In genomic region chr6:56890683-56891429, GRCh38 we compare ENCODE assay signal across 1 cellular context.
TF ChIP-seq lines count a peak whose summit lies in the region.

No MANE protein-coding gene starts in this region.

TF ChIP-seq in GM12878, 131 proteins besides CTCF, POLR2A, EP300 and RAD21 (continued from another document and continues in another):
- TF ChIP-seq, protein P1, sequence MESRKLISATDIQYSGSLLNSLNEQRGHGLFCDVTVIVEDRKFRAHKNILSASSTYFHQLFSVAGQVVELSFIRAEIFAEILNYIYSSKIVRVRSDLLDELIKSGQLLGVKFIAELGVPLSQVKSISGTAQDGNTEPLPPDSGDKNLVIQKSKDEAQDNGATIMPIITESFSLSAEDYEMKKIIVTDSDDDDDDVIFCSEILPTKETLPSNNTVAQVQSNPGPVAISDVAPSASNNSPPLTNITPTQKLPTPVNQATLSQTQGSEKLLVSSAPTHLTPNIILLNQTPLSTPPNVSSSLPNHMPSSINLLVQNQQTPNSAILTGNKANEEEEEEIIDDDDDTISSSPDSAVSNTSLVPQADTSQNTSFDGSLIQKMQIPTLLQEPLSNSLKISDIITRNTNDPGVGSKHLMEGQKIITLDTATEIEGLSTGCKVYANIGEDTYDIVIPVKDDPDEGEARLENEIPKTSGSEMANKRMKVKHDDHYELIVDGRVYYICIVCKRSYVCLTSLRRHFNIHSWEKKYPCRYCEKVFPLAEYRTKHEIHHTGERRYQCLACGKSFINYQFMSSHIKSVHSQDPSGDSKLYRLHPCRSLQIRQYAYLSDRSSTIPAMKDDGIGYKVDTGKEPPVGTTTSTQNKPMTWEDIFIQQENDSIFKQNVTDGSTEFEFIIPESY (IDR thresholded peaks at IDR 0.05) = no peak
- TF ChIP-seq EZH2 (IDR thresholded peaks at IDR 0.05; ENCODE audit: borderline replicate concordance, control insufficient read depth, low read depth, low read length) (no peak), CEBPZ (IDR thresholded peaks at IDR 0.05; ENCODE audit: low read depth, low read length) (no peak), TCF7 (IDR thresholded peaks at IDR 0.05; ENCODE audit: borderline replicate concordance) (no peak; the same call in 1 of the 2 replicates), HDAC2 (IDR thresholded peaks at IDR 0.05) (no peak), ZNF622 (IDR thresholded peaks at IDR 0.05) (no peak), BMI1 (IDR thresholded peaks at IDR 0.05; ENCODE audit: borderline replicate concordance) (no peak), IKZF2 (IDR thresholded peaks at IDR 0.05) (peak in 1 of 2 experiments; percentile 32; a peak in 2 of 4 replicates), STAT1 (conservative IDR thresholded peaks at IDR 0.05) (no peak), ZSCAN29 (IDR thresholded peaks at IDR 0.05) (no peak), POLR2AphosphoS5 (IDR thresholded peaks at IDR 0.05; ENCODE audit: low read length) (0 out of 2 replicates have a peak, but pooled peaks have one; percentile 30), MYC (IDR thresholded peaks at IDR 0.05; ENCODE audit: insufficient read depth, insufficient read length, insufficient replicate concordance, low read length, severe bottlenecking) (no peak), ZBTB40 (IDR thresholded peaks at IDR 0.05; ENCODE audit: borderline replicate concordance) (0 out of 2 replicates have a peak, but pooled peaks have one; percentile 9), GABPA (IDR thresholded peaks at IDR 0.05; ENCODE audit: low read depth) (0 out of 2 replicates have a peak, but pooled peaks have one; percentile 27), SREBF1 (IDR thresholded peaks at IDR 0.05; ENCODE audit: low read length) (no peak), NR2C1 (IDR thresholded peaks at IDR 0.05) (no peak), YBX1 (IDR thresholded peaks at IDR 0.05) (no peak), FOXM1 (IDR thresholded peaks at IDR 0.05; ENCODE audit: low read depth, low read length) (peak; percentile 90), ETV6 (conservative IDR thresholded peaks at IDR 0.05 in 1 of 2, IDR thresholded peaks at IDR 0.05 in 1 of 2; ENCODE audit: borderline replicate concordance in 1 of 2, low read depth in 1 of 2) (no peak), BHLHE40 (IDR thresholded peaks at IDR 0.05; ENCODE audit: borderline replicate concordance in 1 of 2, low read depth in 2 of 2, low read length in 1 of 2) (peak; percentile 88 to 92), POLR2AphosphoS2 (IDR thresholded peaks at IDR 0.05; ENCODE audit: low read depth, low read length) (no peak), CREM (IDR thresholded peaks at IDR 0.05; ENCODE audit: low read depth) (peak; percentile 83), JUNB (IDR thresholded peaks at IDR 0.05) (peak; percentile 96), RBBP5 (conservative IDR thresholded peaks at IDR 0.05) (no peak), SIX5 (IDR thresholded peaks at IDR 0.05; ENCODE audit: low read depth, low read length, severe bottlenecking) (no peak), SREBF2 (IDR thresholded peaks at IDR 0.05; ENCODE audit: low read length) (no peak), MTA3 (IDR thresholded peaks at IDR 0.05; ENCODE audit: borderline replicate concordance, low read length) (peak; percentile 58; the same call in 1 of the 2 replicates), NR2C2 (IDR thresholded peaks at IDR 0.05; ENCODE audit: borderline replicate concordance, control insufficient read depth, insufficient read length, low read depth) (no peak), NRF1 (conservative IDR thresholded peaks at IDR 0.05; ENCODE audit: low read depth, low read length) (no peak), SMAD1 (IDR thresholded peaks at IDR 0.05; ENCODE audit: low read depth, partially characterized antibody) (no peak), PAX5 (IDR thresholded peaks at IDR 0.05; ENCODE audit: borderline replicate concordance, low read depth, low read length) (peak; percentile 72; the same call in 1 of the 2 replicates), TAF1 (IDR thresholded peaks at IDR 0.05; ENCODE audit: borderline replicate concordance, low read depth, low read length) (no peak), E4F1 (IDR thresholded peaks at IDR 0.05; ENCODE audit: borderline replicate concordance, partially characterized antibody) (no peak)
- TF ChIP-seq, protein P2, sequence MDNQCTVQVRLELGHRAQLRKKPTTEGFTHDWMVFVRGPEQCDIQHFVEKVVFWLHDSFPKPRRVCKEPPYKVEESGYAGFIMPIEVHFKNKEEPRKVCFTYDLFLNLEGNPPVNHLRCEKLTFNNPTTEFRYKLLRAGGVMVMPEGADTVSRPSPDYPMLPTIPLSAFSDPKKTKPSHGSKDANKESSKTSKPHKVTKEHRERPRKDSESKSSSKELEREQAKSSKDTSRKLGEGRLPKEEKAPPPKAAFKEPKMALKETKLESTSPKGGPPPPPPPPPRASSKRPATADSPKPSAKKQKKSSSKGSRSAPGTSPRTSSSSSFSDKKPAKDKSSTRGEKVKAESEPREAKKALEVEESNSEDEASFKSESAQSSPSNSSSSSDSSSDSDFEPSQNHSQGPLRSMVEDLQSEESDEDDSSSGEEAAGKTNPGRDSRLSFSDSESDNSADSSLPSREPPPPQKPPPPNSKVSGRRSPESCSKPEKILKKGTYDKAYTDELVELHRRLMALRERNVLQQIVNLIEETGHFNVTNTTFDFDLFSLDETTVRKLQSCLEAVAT (IDR thresholded peaks at IDR 0.05) = no peak
- TF ChIP-seq, protein P3, sequence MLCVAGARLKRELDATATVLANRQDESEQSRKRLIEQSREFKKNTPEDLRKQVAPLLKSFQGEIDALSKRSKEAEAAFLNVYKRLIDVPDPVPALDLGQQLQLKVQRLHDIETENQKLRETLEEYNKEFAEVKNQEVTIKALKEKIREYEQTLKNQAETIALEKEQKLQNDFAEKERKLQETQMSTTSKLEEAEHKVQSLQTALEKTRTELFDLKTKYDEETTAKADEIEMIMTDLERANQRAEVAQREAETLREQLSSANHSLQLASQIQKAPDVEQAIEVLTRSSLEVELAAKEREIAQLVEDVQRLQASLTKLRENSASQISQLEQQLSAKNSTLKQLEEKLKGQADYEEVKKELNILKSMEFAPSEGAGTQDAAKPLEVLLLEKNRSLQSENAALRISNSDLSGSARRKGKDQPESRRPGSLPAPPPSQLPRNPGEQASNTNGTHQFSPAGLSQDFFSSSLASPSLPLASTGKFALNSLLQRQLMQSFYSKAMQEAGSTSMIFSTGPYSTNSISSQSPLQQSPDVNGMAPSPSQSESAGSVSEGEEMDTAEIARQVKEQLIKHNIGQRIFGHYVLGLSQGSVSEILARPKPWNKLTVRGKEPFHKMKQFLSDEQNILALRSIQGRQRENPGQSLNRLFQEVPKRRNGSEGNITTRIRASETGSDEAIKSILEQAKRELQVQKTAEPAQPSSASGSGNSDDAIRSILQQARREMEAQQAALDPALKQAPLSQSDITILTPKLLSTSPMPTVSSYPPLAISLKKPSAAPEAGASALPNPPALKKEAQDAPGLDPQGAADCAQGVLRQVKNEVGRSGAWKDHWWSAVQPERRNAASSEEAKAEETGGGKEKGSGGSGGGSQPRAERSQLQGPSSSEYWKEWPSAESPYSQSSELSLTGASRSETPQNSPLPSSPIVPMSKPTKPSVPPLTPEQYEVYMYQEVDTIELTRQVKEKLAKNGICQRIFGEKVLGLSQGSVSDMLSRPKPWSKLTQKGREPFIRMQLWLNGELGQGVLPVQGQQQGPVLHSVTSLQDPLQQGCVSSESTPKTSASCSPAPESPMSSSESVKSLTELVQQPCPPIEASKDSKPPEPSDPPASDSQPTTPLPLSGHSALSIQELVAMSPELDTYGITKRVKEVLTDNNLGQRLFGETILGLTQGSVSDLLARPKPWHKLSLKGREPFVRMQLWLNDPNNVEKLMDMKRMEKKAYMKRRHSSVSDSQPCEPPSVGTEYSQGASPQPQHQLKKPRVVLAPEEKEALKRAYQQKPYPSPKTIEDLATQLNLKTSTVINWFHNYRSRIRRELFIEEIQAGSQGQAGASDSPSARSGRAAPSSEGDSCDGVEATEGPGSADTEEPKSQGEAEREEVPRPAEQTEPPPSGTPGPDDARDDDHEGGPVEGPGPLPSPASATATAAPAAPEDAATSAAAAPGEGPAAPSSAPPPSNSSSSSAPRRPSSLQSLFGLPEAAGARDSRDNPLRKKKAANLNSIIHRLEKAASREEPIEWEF (IDR thresholded peaks at IDR 0.05; ENCODE audit: insufficient replicate concordance, low read depth, low read length) = no peak
- TF ChIP-seq, protein P4, sequence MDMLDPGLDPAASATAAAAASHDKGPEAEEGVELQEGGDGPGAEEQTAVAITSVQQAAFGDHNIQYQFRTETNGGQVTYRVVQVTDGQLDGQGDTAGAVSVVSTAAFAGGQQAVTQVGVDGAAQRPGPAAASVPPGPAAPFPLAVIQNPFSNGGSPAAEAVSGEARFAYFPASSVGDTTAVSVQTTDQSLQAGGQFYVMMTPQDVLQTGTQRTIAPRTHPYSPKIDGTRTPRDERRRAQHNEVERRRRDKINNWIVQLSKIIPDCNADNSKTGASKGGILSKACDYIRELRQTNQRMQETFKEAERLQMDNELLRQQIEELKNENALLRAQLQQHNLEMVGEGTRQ (IDR thresholded peaks at IDR 0.05; ENCODE audit: borderline replicate concordance, low read depth, low read length) = no peak
- TF ChIP-seq, protein P5, sequence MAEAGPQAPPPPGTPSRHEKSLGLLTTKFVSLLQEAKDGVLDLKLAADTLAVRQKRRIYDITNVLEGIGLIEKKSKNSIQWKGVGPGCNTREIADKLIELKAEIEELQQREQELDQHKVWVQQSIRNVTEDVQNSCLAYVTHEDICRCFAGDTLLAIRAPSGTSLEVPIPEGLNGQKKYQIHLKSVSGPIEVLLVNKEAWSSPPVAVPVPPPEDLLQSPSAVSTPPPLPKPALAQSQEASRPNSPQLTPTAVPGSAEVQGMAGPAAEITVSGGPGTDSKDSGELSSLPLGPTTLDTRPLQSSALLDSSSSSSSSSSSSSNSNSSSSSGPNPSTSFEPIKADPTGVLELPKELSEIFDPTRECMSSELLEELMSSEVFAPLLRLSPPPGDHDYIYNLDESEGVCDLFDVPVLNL (IDR thresholded peaks at IDR 0.05; ENCODE audit: low read depth, low read length) = no peak
